ENCODE assay signal across 8 cellular contexts in the genomic region with DNA sequence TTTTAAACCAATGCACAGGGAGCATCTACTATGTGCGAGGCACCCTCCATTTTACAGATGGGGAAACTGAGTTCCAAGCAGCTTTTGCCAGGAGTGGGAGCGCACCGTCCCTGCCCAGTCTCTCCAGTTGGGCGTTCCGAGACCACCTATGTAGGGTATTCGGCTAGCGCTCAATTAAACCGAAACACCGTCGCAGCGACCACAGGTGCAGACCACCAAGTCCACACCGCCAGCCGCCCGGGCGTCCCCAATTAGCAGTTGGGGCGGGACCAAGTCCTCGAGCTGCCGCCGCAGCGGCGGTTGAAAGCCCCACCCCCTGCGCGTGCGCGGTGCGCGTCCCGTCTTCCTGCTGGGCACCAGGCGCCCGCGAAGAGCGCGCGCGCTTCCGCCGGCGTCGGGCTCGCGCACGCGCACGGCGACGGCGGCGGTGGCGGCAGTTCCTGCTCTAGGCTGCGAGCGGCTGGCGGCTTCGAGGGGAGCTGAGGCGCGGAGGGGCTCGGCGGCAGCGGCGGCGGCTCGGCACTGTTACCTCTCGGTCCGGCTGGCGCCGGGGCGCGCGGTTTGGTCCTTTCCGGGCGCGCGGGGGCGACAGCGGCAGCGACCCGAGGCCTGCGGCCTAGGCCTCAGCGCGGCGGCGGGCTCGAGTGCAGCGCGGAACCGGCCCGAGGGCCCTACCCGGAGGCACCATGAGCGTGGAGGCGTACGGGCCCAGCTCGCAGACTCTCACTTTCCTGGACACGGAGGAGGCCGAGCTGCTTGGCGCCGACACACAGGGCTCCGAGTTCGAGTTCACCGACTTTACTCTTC. TPM values are rescaled to one million over a fixed set of nuclear protein-coding genes. Genes with fewer than 3 reads are reported as not detected.
DNase-seq lines count a peak whose midpoint lies in the region; ATAC-seq, FAIRE-seq and TF ChIP-seq lines count a peak whose summit lies in the region.

A gene (plus strand): TSS at position 436 of the 807 bp plus-strand sequence. CDS start 251 bp downstream, at position 687.

- FAIRE-seq in H1 (lab: Jason Lieb, UNC), result no peak

- H3K27me3 Mint-ChIP-seq in CD8-positive, alpha-beta T cell (ENCODE audit: low read depth), result peaks cover 2% of the 10 kb centered on the region

- no peaks in the 10 kb centered on the region for H3K9me3 Mint-ChIP-seq in CD8-positive, alpha-beta T cell

- H3K4me2 ChIP-seq in H1 (ENCODE audit: insufficient read depth in 1 of 2, low read depth in 2 of 2, low read length in 2 of 2) (peak within 1 kb of the TSS; percentile 87 to 95), mesenchymal stem cell (ENCODE audit: low read length, poor library complexity, severe bottlenecking) (peak within 1 kb of the TSS; percentile 100)

- ATAC-seq in CD8-positive, alpha-beta T cell, result peak; percentile 79
- ATAC-seq in GM19467 (IDR thresholded peaks at IDR 0.05; ENCODE audit: unreplicated experiment), result peak; percentile 67

- peak in 1 of 2 experiments; percentile 13; a peak in 1 of 3 replicates for TF ChIP-seq EP300 in H1 (IDR thresholded peaks at IDR 0.05; ENCODE audit: borderline replicate concordance in 1 of 2, low read depth in 2 of 2, low read length in 2 of 2)

- H3K4me3 Mint-ChIP-seq in CD8-positive, alpha-beta T cell, result peak within 1 kb of the TSS; percentile 92

- POLR2A ChIA-PET in CD8-positive, alpha-beta T cell (lab: Charles Lee), result interaction anchor here (0.7 to 3.4 kb wide), 15 partner anchors 10 to 969 kb away, joined by 3 to 20 read pairs (median 4); a partner anchor contains a TSS
- POLR2A ChIA-PET in activated CD8-positive, alpha-beta memory T cell treated with anti-CD3 and anti-CD28 coated beads for 36 hours (lab: Charles Lee), result interaction anchor here (0.6 to 1.5 kb wide), 8 partner anchors 8 to 413 kb away, joined by 3 to 7 read pairs (median 3); a partner anchor contains a TSS
- POLR2A ChIA-PET in H1 (lab: Charles Lee; ENCODE audit: partially characterized antibody), result interaction anchor here (0.5 to 3.4 kb wide), 21 partner anchors 9 to 542 kb away, joined by 3 to 18 read pairs (median 3); a partner anchor contains a TSS

- H3K56ac ChIP-seq in H1 (replicated peaks; ENCODE audit: insufficient read length, low read depth, low read length), result peak within 1 kb of the TSS; percentile 82

- TF ChIP-seq RAD21 in H1 (IDR thresholded peaks at IDR 0.05 in 1 of 2, conservative IDR thresholded peaks at IDR 0.05 in 1 of 2; ENCODE audit: low read depth in 2 of 2, low read length in 2 of 2), result 0 out of 4 replicates have a peak, but pooled peaks of 1 of the 2 experiments have one; percentile 3

- H3K79me1 ChIP-seq in H1 (ENCODE audit: low read depth, low read length) (peaks cover 11% of the 10 kb centered on the region), mesenchymal stem cell (replicated peaks; ENCODE audit: low read length, poor library complexity, severe bottlenecking) (no peaks in the 10 kb centered on the region)

- H4K8ac ChIP-seq in H1 (ENCODE audit: extremely low read depth, insufficient read depth, low read length) (peak within 1 kb of the TSS; percentile 95), mesenchymal stem cell (ENCODE audit: low read length) (peak within 1 kb of the TSS; percentile 98)

- H4K91ac ChIP-seq in H1 (replicated peaks; ENCODE audit: insufficient read length, low read length) (peak within 1 kb of the TSS; percentile 45), mesenchymal stem cell (ENCODE audit: low read length) (peak within 1 kb of the TSS; percentile 93)

- H3K4me1 Mint-ChIP-seq in CD8-positive, alpha-beta T cell (ENCODE audit: low read depth), result peaks cover 38% of the 10 kb centered on the region

- intact Hi-C loops in CD8-positive, alpha-beta T cell (cut with DNase I, micrococcal nuclease), result loop anchor here (1.0 to 5.0 kb wide), 11 partner anchors 44 to 404 kb away; a partner anchor contains a TSS

- H2AK5ac ChIP-seq in H1 (ENCODE audit: low read depth, low read length) (0 out of 2 replicates have a peak within 1 kb of the TSS, but pooled peaks have one; percentile 15), mesenchymal stem cell (ENCODE audit: low read length, severe bottlenecking) (no peak within 1 kb of the TSS)

- peak within 1 kb of the TSS; percentile 81 to 93 (median 86) for H3K9ac ChIP-seq in H1 (replicated peaks in 1 of 4; ENCODE audit: extremely low read depth in 1 of 4, low read depth in 3 of 4, low read length in 3 of 4)
- peak within 1 kb of the TSS; percentile 95 for H3K9ac ChIP-seq in mesenchymal stem cell (ENCODE audit: low read length)

- peaks cover 11% of the 10 kb centered on the region for H3K23me2 ChIP-seq in H1 (ENCODE audit: low read depth, low read length)

- peak within 1 kb of the TSS; percentile 57 for H3K4ac ChIP-seq in H1 (replicated peaks; ENCODE audit: insufficient read length, low read depth, low read length)
- peak within 1 kb of the TSS; percentile 93 to 98 for H3K4ac ChIP-seq in mesenchymal stem cell (ENCODE audit: low read depth in 1 of 2, low read length in 2 of 2)

- peaks cover 26 to 44% of the 10 kb centered on the region in 2 experiments for H3K79me2 ChIP-seq in H1 (ENCODE audit: control insufficient read depth in 1 of 2, insufficient read depth in 2 of 2, low read length in 2 of 2)

- CTCF ChIA-PET in CD8-positive, alpha-beta T cell (lab: Charles Lee), result interaction anchor here (1.3 to 3.0 kb wide), 4 partner anchors 12 to 244 kb away, joined by 3 to 15 read pairs (median 4); no protein-coding TSS in a partner anchor
- CTCF ChIA-PET in activated CD8-positive, alpha-beta memory T cell treated with anti-CD3 and anti-CD28 coated beads for 36 hours (lab: Charles Lee), result interaction anchor here (0.6 to 2.1 kb wide), 6 partner anchors 11 to 659 kb away, joined by 3 to 11 read pairs (median 4); no protein-coding TSS in a partner anchor
- CTCF ChIA-PET in H1 (lab: Charles Lee; ENCODE audit: partially characterized antibody), result interaction anchor here (0.8 to 10.4 kb wide), 9 partner anchors 11 to 159 kb away, joined by 3 to 79 read pairs (median 4); no protein-coding TSS in a partner anchor

- H2AFZ ChIP-seq in H1 (ENCODE audit: low read length) (peak within 1 kb of the TSS; percentile 98), mesenchymal stem cell (ENCODE audit: low read depth, low read length) (peak within 1 kb of the TSS; percentile 99)

- H3K23ac ChIP-seq in H1 (ENCODE audit: insufficient read length) (no peak within 1 kb of the TSS), mesenchymal stem cell (ENCODE audit: low read length in 2 of 2) (peak within 1 kb of the TSS; percentile 53 to 74)

- 2% methylated on average over 78 of the region's 98 CpGs; no CpG with 5 or more reads in 1 of the 2 experiments for WGBS in H1 (ENCODE audit: extremely low coverage in 1 of 2, insufficient coverage in 1 of 2, insufficient read length in 1 of 2, insufficient replicate concordance in 2 of 2, low coverage in 1 of 2, low lambda C conversion rate in 2 of 2, missing lambda C conversion rate in 1 of 2), 2 experiments
- 1% methylated on average over 64 of the region's 98 CpGs for WGBS in mesenchymal stem cell

- peak within 1 kb of the TSS; percentile 86 for H3K4me3 ChIP-seq in CD8-positive, alpha-beta T cell (ENCODE audit: low read depth, low read length)
- H3K4me3 ChIP-seq in H1 (ENCODE audit: extremely low read depth in 1 of 4, insufficient read depth in 2 of 4, low read depth in 3 of 4, low read length in 4 of 4) (peak within 1 kb of the TSS; percentile 80 to 99 (median 84)), mesenchymal stem cell (ENCODE audit: insufficient read depth in 1 of 2, low read depth in 1 of 2, low read length in 2 of 2) (peak within 1 kb of the TSS; percentile 92 to 94)

- peak; percentile 92 to 98 (median 96) for DNase-seq in CD8-positive, alpha-beta T cell
- peak; percentile 52 for DNase-seq in HS-5 (ENCODE audit: low read depth)
- peak; percentile 65 for DNase-seq in NK-92 (lab: John Stamatoyannopoulos, UW; ENCODE audit: unreplicated experiment)
- DNase-seq in H1 (ENCODE audit: low read depth in 1 of 2, low spot score in 2 of 2), result peak; percentile 70 to 97
- peak; percentile 90 for DNase-seq in mesenchymal stem cell
- peak; percentile 93 for DNase-seq in stimulated activated CD8-positive, alpha-beta memory T cell treated with anti-CD3 and anti-CD28 coated beads, Interleukin-12 subunit alpha, Interleukin-12 subunit beta, amount 100 ng/mL, for 4 hours (ENCODE audit: low read depth)

- TF ChIP-seq CTCF in CD8-positive, alpha-beta T cell (IDR thresholded peaks at IDR 0.05), result no peak
- TF ChIP-seq CTCF in H1 (IDR thresholded peaks at IDR 0.05; ENCODE audit: control extremely low read depth in 1 of 3, insufficient read depth in 1 of 3, low read depth in 1 of 3, low read length in 3 of 3), result 0 out of 4 replicates have a peak, but pooled peaks of 1 of the 3 experiments have one; percentile 10

- H3K36me3 ChIP-seq in CD8-positive, alpha-beta T cell (ENCODE audit: insufficient read depth, low read length), result no peaks in the 10 kb centered on the region
- H3K36me3 ChIP-seq in H1 (ENCODE audit: control insufficient read depth in 2 of 4, insufficient read depth in 4 of 4, low read length in 3 of 4) (peaks cover 0 to 13% (median 0%) of the 10 kb centered on the region in 4 experiments; a peak in 2 of 8 replicates), mesenchymal stem cell (ENCODE audit: control insufficient read depth in 1 of 2, insufficient read depth in 2 of 2, low read depth in 1 of 2, low read length in 2 of 2) (peaks cover 4 to 8% of the 10 kb centered on the region in 2 experiments)

- no peaks in the 10 kb centered on the region for H3K27me3 ChIP-seq in CD8-positive, alpha-beta T cell (ENCODE audit: insufficient read depth, low read length)
- peaks cover 0 to 6% (median 0%) of the 10 kb centered on the region in 4 experiments; a peak in 2 of 7 replicates for H3K27me3 ChIP-seq in H1 (replicated peaks in 1 of 4; ENCODE audit: control insufficient read depth in 3 of 4, extremely low read depth in 1 of 4, insufficient read depth in 3 of 4, low read length in 3 of 4)
- H3K27me3 ChIP-seq in mesenchymal stem cell (ENCODE audit: control insufficient read depth in 1 of 2, insufficient read depth in 1 of 2, low read length in 2 of 2), result no peaks in the 10 kb centered on the region

- H3K27ac ChIP-seq in CD8-positive, alpha-beta T cell (ENCODE audit: low read depth, low read length), result peak within 1 kb of the TSS; percentile 69
- peak within 1 kb of the TSS; percentile 62; the same call in 1 of the 2 replicates for H3K27ac ChIP-seq in H1 (ENCODE audit: low read depth, low read length)
- peak within 1 kb of the TSS; percentile 11 for H3K27ac ChIP-seq in mesenchymal stem cell (ENCODE audit: low read length, poor library complexity, severe bottlenecking)

- TF ChIP-seq POLR2A in H1 (IDR thresholded peaks at IDR 0.05; ENCODE audit: control extremely low read depth in 1 of 2, low read depth in 2 of 2, low read length in 2 of 2), result peak; percentile 81 to 82

- peaks cover 35% of the 10 kb centered on the region for H3K36me3 Mint-ChIP-seq in CD8-positive, alpha-beta T cell

- peak within 1 kb of the TSS; percentile 89 for H3K27ac Mint-ChIP-seq in CD8-positive, alpha-beta T cell

- no peak within 1 kb of the TSS for H2BK120ac ChIP-seq in H1 (replicated peaks; ENCODE audit: low read depth, low read length)
- peak within 1 kb of the TSS; percentile 73 for H2BK120ac ChIP-seq in mesenchymal stem cell (ENCODE audit: low read depth, low read length)

- H3K9me3 ChIP-seq in CD8-positive, alpha-beta T cell (ENCODE audit: low read length), result no peaks in the 10 kb centered on the region
- H3K9me3 ChIP-seq in H1 (ENCODE audit: insufficient read depth in 2 of 2, low read depth in 1 of 2, low read length in 1 of 2) (no peaks in the 10 kb centered on the region), mesenchymal stem cell (ENCODE audit: control insufficient read depth, low read length) (peaks cover 6% of the 10 kb centered on the region)

- H4K20me1 ChIP-seq in H1 (replicated peaks in 1 of 2; ENCODE audit: control insufficient read depth in 1 of 2, insufficient read depth in 2 of 2, low read length in 2 of 2), result peaks cover 30 to 35% of the 10 kb centered on the region in 2 experiments

- peaks cover 41% of the 10 kb centered on the region for H3K4me1 ChIP-seq in CD8-positive, alpha-beta T cell (ENCODE audit: insufficient read depth, low read length)
- H3K4me1 ChIP-seq in H1 (replicated peaks in 1 of 4; ENCODE audit: control insufficient read depth in 3 of 4, insufficient read depth in 4 of 4, low read length in 3 of 4) (peaks cover 3 to 15% (median 10%) of the 10 kb centered on the region in 4 experiments), mesenchymal stem cell (ENCODE audit: control insufficient read depth, insufficient read depth, low read depth, low read length) (peaks cover 9% of the 10 kb centered on the region)

- H3K14ac ChIP-seq in H1 (ENCODE audit: insufficient read length), result no peak within 1 kb of the TSS
- peak within 1 kb of the TSS in 1 of 2 experiments; percentile 93 for H3K14ac ChIP-seq in mesenchymal stem cell (ENCODE audit: low read length in 2 of 2)

- no peak within 1 kb of the TSS for H2BK15ac ChIP-seq in H1 (ENCODE audit: low read length)
- peak within 1 kb of the TSS; percentile 82 for H2BK15ac ChIP-seq in mesenchymal stem cell (ENCODE audit: low read depth, poor library complexity, severe bottlenecking)

- no peak within 1 kb of the TSS for H2BK12ac ChIP-seq in H1 (ENCODE audit: low read depth, low read length)
- H2BK12ac ChIP-seq in mesenchymal stem cell (ENCODE audit: low read length in 2 of 2), result peak within 1 kb of the TSS; percentile 53 to 86

- peak within 1 kb of the TSS; percentile 60 for H2BK5ac ChIP-seq in H1 (ENCODE audit: low read depth, low read length)
- no peak within 1 kb of the TSS for H2BK5ac ChIP-seq in mesenchymal stem cell (ENCODE audit: low read depth, low read length, poor library complexity, severe bottlenecking)

- H3K18ac ChIP-seq in H1 (ENCODE audit: extremely low read depth, low read length) (peak within 1 kb of the TSS; percentile 48), mesenchymal stem cell (ENCODE audit: low read depth in 1 of 2, low read length in 2 of 2) (peak within 1 kb of the TSS; percentile 77 to 95)

- H4K5ac ChIP-seq in H1 (ENCODE audit: insufficient read length, low read depth, low read length), result peak within 1 kb of the TSS; percentile 83

- H2BK20ac ChIP-seq in H1 (ENCODE audit: low read length), result no peak within 1 kb of the TSS

RNA-seq across cellular contexts. Expression of the gene that starts here (rescaled TPM):
- 100 to 1,000 TPM; 157 to 175 TPM for total RNA-seq in CD8-positive, alpha-beta T cell
- total RNA-seq in activated CD8-positive, alpha-beta memory T cell treated with anti-CD3 and anti-CD28 coated beads for 36 hours, result 10 to 100 TPM; 89.3 to 92.0 TPM
- total RNA-seq in H1 (2021; fragmentation: NEBNext Ultra II Directional; extraction: Animal tissue kit (Norgen Biotek cat#: 25700)), result 62.0 and 64.6 TPM in 2 replicates
- polyA plus RNA-seq in H1 (2011; rRNA removed), result 46.4 and 77.0 TPM in 2 replicates
- polyA plus RNA-seq in H1 (2011; cell fraction: cytosol; rRNA removed), result 21.2 TPM
- polyA plus RNA-seq in H1 (2011; cell fraction: nucleus; rRNA removed), result 103 TPM
- polyA plus RNA-seq in H1 (2012, experiment 1 of 2), result 27.7 to 47.4 TPM (median 46.0 TPM) in 4 replicates
- 32.1 TPM for polyA plus RNA-seq in H1 (2012, experiment 2 of 2)
- polyA plus RNA-seq in H1 (2013, experiment 1 of 2), result 28.2 TPM
- polyA plus RNA-seq in H1 (2013, experiment 2 of 2), result 27.5 TPM
- polyA minus RNA-seq in H1 (2011; rRNA and poly(A)+ RNA removed), result 70.9 and 84.6 TPM in 2 replicates
- polyA minus RNA-seq in H1 (2011; cell fraction: cytosol; rRNA and poly(A)+ RNA removed), result 56.1 TPM
- 58.3 TPM for polyA minus RNA-seq in H1 (2011; cell fraction: nucleus; rRNA and poly(A)+ RNA removed)
- 16.0 TPM for polyA plus RNA-seq in mesenchymal stem cell (2013, experiment 1 of 2)
- 15.0 TPM for polyA plus RNA-seq in mesenchymal stem cell (2013, experiment 2 of 2)

Comparison
In these comparisons a context has a peak if more than half of its experiments do, and no peak if none do; other contexts are left out.
1. Peak in every context shown above with its lines: DNase-seq, ATAC-seq, H3K4me3 ChIP-seq and H3K27ac ChIP-seq.
2. H3K27ac ChIP-seq: peak in every context shown above with its lines; median percentile 69 in CD8-positive, alpha-beta T cell; 62 in H1; 11 in mesenchymal stem cell.